25 cellular contexts compared by ENCODE assay signal in the genomic region with DNA sequence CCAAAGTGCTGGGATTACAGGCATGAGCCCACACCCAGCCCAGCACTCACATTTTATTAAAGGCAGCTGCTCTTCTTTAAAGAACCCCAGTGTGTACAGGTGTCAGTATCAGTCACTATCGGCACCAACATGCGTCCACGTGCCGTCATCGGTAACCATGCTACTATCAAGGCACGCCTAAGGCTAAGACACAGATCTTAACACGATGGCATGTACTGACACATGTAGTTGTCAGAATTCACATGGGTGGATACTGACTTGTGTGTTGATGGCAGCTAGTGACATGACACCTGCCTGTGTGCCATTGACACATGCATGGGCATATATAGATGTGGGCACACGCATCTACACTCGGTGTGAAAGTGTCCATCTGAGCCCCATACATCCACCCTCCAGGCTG. TPM values are rescaled to one million over a fixed set of nuclear protein-coding genes. Genes with fewer than 3 reads are reported as not detected.
"Had no signal": no experiment of that assay in that cellular context is flagged by ENCODE, and none has a peak within 500 bp of the region (broad histone marks: within the 10 kb centered on the region; RNA-seq: fewer than 3 reads in every experiment).

No MANE protein-coding gene starts in this region.

- H3K36me3 ChIP-seq: esophagus muscularis mucosa, pancreas, prostate gland, stomach, thoracic aorta, transverse colon had no signal

- H3K27me3 ChIP-seq: esophagus muscularis mucosa, pancreas, stomach, transverse colon had no signal

- H3K9me3 ChIP-seq: pancreas, prostate gland, transverse colon had no signal

- FAIRE-seq: endometrium, islet of Langerhans, pancreas, urothelium cell line had no signal

- H3K4me1 ChIP-seq: pancreas, prostate gland had no signal

- H3K4me3 ChIP-seq: esophagus muscularis mucosa, pancreas, prostate gland, stomach, thoracic aorta, transverse colon had no signal

- H3K27ac ChIP-seq: epithelial cell of prostate, esophagus muscularis mucosa, pancreas, prostate gland, thoracic aorta had no signal

- ATAC-seq: natural killer cell, pancreas, sciatic nerve had no signal

- DNase-seq: effector memory CD4-positive, alpha-beta T cell; head of caudate nucleus; kidney glomerular epithelial cell; natural killer cell; nucleus accumbens; pancreas; stimulated activated CD4-positive, alpha-beta T cell treated with anti-CD3 and anti-CD28 coated beads, Interleukin-2, amount 100 ng/mL, for 24 hours; stimulated activated naive CD4-positive, alpha-beta T cell; stomach; substantia nigra; transverse colon had no signal

RNA-seq across cellular contexts. Expression of a gene that starts 12.2 kb away (rescaled TPM):
- total RNA-seq: myocyte, natural killer cell had no signal

RNA-seq across cellular contexts. Expression of a gene that starts 55.1 kb away (rescaled TPM):
- total RNA-seq: esophagus muscularis mucosa, fibroblast of villous mesenchyme, mucosa of gallbladder, myocyte, natural killer cell, neural crest cell, pancreas, renal cortical epithelial cell, sciatic nerve, skeletal muscle tissue, stomach, thoracic aorta, transverse colon had no signal
- polyA plus RNA-seq: pancreas had no signal
